In the genomic region with DNA sequence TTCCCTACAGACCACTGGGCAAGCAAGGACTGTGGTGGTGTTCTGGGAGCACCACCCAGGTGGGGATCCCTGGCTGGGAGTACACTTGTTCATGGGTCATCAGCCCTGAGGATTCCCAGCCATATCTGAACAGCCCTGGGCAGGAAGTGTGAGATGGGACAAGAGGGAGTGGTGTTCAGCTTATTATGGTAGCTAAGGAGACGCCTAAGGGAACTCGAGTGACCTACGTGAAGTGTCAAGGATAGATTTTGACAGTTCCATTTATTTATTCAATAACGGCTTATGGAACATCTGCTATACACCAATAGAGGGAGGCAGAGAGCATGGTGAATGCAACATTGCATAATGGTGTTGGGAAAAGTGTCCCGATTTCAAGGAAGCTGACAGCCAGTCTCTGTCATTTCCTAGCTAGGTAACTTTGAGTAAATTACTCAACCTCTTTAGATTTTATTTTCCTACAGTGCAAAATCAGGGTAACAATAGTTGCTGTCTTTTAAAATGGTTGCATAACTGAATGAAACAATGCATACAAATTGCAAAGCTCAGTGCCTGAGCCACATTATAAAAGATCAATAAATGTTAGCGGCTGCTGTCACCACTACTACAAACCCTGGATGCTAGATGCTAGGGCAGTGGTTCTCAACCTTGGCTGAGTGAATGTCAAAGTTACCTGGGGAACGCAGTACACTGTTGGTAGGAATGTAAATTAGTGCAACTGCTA, we compare ENCODE assay signal across 8 cellular contexts.
A peak's percentile ranks its signal among the peaks of the same experiment; 100 is the strongest.
DNase-seq lines count a peak whose midpoint lies in the region; ATAC-seq and TF ChIP-seq lines count a peak whose summit lies in the region.

No MANE protein-coding gene starts in this region.

- H3K4me3 ChIP-seq in DND-41 (ENCODE audit: low read depth in 1 of 2, low read length in 2 of 2): no peak overlapping the region
- no peak overlapping the region for H3K4me3 ChIP-seq in breast epithelium
- no peak overlapping the region for H3K4me3 ChIP-seq in right lobe of liver

- intact Hi-C loops in breast epithelium (cut with DNase I; ENCODE audit: low total_unique reads) (no loop called here), right lobe of liver (cut with DNase I) (no loop called here)

- no peak overlapping the region for H3K4me2 ChIP-seq in DND-41 (ENCODE audit: insufficient read depth, low read length)

- no peak for DNase-seq in DND-41
- peak; percentile 0 for DNase-seq in LHCN-M2 (ENCODE audit: low read depth)
- no peak for DNase-seq in breast epithelium (ENCODE audit: low spot score in 2 of 2)
- DNase-seq in right lobe of liver: no peak
- no peak for DNase-seq in stimulated activated naive CD4-positive, alpha-beta T cell (lab: John Stamatoyannopoulos, UW)
- DNase-seq in SKM-1 treated with dmso at 0.1 percent for 144 hours (lab: John Stamatoyannopoulos, UW; ENCODE audit: unreplicated experiment): no peak

- H3K9me3 ChIP-seq in DND-41 (ENCODE audit: insufficient read depth, low read length, severe bottlenecking): no peaks in the 10 kb centered on the region
- no peaks in the 10 kb centered on the region for H3K9me3 ChIP-seq in breast epithelium
- H3K9me3 ChIP-seq in right lobe of liver: no peaks in the 10 kb centered on the region

- H3K9ac ChIP-seq in DND-41 (ENCODE audit: low read depth, low read length): no peak overlapping the region

- H3K4me1 ChIP-seq in DND-41 (ENCODE audit: insufficient read depth, low read length) (no peaks in the 10 kb centered on the region), breast epithelium (no peaks in the 10 kb centered on the region), right lobe of liver (peaks cover 0 to 19% (median 0%) of the 10 kb centered on the region in 4 donors)

- no peaks in the 10 kb centered on the region for H3K79me2 ChIP-seq in DND-41 (ENCODE audit: insufficient read depth, low read length)

- no peaks in the 10 kb centered on the region for H3K36me3 ChIP-seq in DND-41 (ENCODE audit: insufficient read depth, low read length)
- no peaks in the 10 kb centered on the region for H3K36me3 ChIP-seq in breast epithelium
- no peaks in the 10 kb centered on the region for H3K36me3 ChIP-seq in right lobe of liver

- H4K20me1 ChIP-seq in DND-41 (ENCODE audit: insufficient read depth, low read length): no peaks in the 10 kb centered on the region

- H3K27me3 ChIP-seq in DND-41 (ENCODE audit: insufficient read depth, low read length, poor library complexity): peaks cover 7% of the 10 kb centered on the region
- H3K27me3 ChIP-seq in breast epithelium: no peaks in the 10 kb centered on the region
- no peaks in the 10 kb centered on the region for H3K27me3 ChIP-seq in right lobe of liver

- no peak overlapping the region for H2AFZ ChIP-seq in DND-41 (ENCODE audit: low read depth, low read length)

- H3K27ac ChIP-seq in DND-41 (ENCODE audit: low read length): no peak overlapping the region
- no peak overlapping the region for H3K27ac ChIP-seq in breast epithelium
- no peak overlapping the region for H3K27ac ChIP-seq in right lobe of liver

- WGBS in right lobe of liver (ENCODE audit: insufficient coverage, low coverage, low lambda C conversion rate, missing lambda C conversion rate): 20% methylated on average over 7 of the region's 7 CpGs

- TF ChIP-seq CTCF in DND-41 (IDR thresholded peaks at IDR 0.05; ENCODE audit: borderline replicate concordance, extremely low read depth, low read length, poor library complexity, severe bottlenecking) (peak; percentile 75), breast epithelium (IDR thresholded peaks at IDR 0.05) (peak in 2 of 3 donors; percentile 49 to 59), right lobe of liver (IDR thresholded peaks at IDR 0.05) (peak; percentile 70 to 77 (median 73))

- TF ChIP-seq POLR2A in breast epithelium (IDR thresholded peaks at IDR 0.05) (no peak), right lobe of liver (IDR thresholded peaks at IDR 0.05) (no peak)

- ATAC-seq in DND-41 (ENCODE audit: insufficient read depth, low read depth): no peak
- ATAC-seq in right lobe of liver: peak; percentile 84 to 93 (median 85)
- no peak for ATAC-seq in HG03196 (IDR thresholded peaks at IDR 0.05; ENCODE audit: unreplicated experiment)
- ATAC-seq in HG02610 (IDR thresholded peaks at IDR 0.05; ENCODE audit: unreplicated experiment): no peak

Comparison
In these comparisons a context has a peak if more than half of its experiments do, and no peak if none do; other contexts are left out.
1. ATAC-seq: peak in right lobe of liver (4 of 4); none in DND-41 (single experiment), HG03196 (single experiment) and HG02610 (single experiment).
2. Peak in every context shown above with its lines, with median percentiles within 50 percentile points of each other: CTCF ChIP-seq.